In genomic region chr16:379961-380836, GRCh38 we compare ENCODE assay signal across 9 cellular contexts. TPM values are rescaled to one million over a fixed set of nuclear protein-coding genes. Genes with fewer than 3 reads are reported as not detected.
DNase-seq lines count a peak whose midpoint lies in the region; ATAC-seq, FAIRE-seq and TF ChIP-seq lines count a peak whose summit lies in the region.
"Had no signal": no experiment of that assay in that cellular context is flagged by ENCODE, and none has a peak within 500 bp of the region (broad histone marks: within the 10 kb centered on the region; RNA-seq: fewer than 3 reads in every experiment).

No MANE protein-coding gene starts in this region.

- no peak overlapping the region for H2AFZ ChIP-seq in DND-41 (ENCODE audit: low read depth, low read length)

- 27 to 33% methylated on average over 29 of the region's 29 CpGs for whole genome bisulfite sequencing in pancreas, 2 donors

- peak overlapping the region; percentile 76 for H3K4me2 ChIP-seq in DND-41 (ENCODE audit: insufficient read depth, low read length)

- peaks cover 23% of the 10 kb centered on the region for H4K20me1 ChIP-seq in DND-41 (ENCODE audit: insufficient read depth, low read length)

- peaks cover 29% of the 10 kb centered on the region for H3K36me3 ChIP-seq in DND-41 (ENCODE audit: insufficient read depth, low read length)
- peaks cover 0 to 22% (median 0%) of the 10 kb centered on the region in 3 donors for H3K36me3 ChIP-seq in Peyer's patch
- H3K36me3 ChIP-seq in pancreas, result peaks cover 0 to 18% (median 0%) of the 10 kb centered on the region in 3 donors

- peak overlapping the region in 1 of 2 experiments; percentile 84; a peak in 2 of 4 replicates for H3K4me3 ChIP-seq in DND-41 (ENCODE audit: low read depth in 1 of 2, low read length in 2 of 2)
- peak overlapping the region; percentile 81 to 99 (median 96) for H3K4me3 ChIP-seq in Peyer's patch
- H3K4me3 ChIP-seq in epithelial cell of proximal tubule (ENCODE audit: low read depth, low read length), result peak overlapping the region; percentile 94
- H3K4me3 ChIP-seq in pancreas, result peak overlapping the region; percentile 73 to 95 (median 82)

- H3K27me3 ChIP-seq in DND-41 (ENCODE audit: insufficient read depth, low read length, poor library complexity) (no peaks in the 10 kb centered on the region), Peyer's patch (no peaks in the 10 kb centered on the region), pancreas (no peaks in the 10 kb centered on the region)

- DNase-seq in DND-41 (no peak), Peyer's patch (no peak), epithelial cell of proximal tubule (ENCODE audit: low read depth) (no peak), pancreas (peak in 3 of 6 donors; percentile 26 to 56 (median 31)), DMS 273 (lab: John Stamatoyannopoulos, UW; ENCODE audit: unreplicated experiment) (no peak), AML-193 (lab: John Stamatoyannopoulos, UW) (no peak)

- intact Hi-C loops in pancreas (cut with DNase I), result loop anchor here in 1 of 3 donors (10.0 kb wide), 1 partner anchor 275 kb away; no protein-coding TSS in a partner anchor

- H3K4me1 ChIP-seq in DND-41 (ENCODE audit: insufficient read depth, low read length) (peaks cover 36% of the 10 kb centered on the region), Peyer's patch (peaks cover 0 to 37% (median 7%) of the 10 kb centered on the region in 4 donors), pancreas (peaks cover 9 to 21% (median 17%) of the 10 kb centered on the region in 3 donors)

- H3K27ac ChIP-seq in DND-41 (ENCODE audit: low read length), result 0 out of 2 replicates have a peak overlapping the region, but pooled peaks have one; percentile 8
- peak overlapping the region; percentile 82 to 94 (median 82) for H3K27ac ChIP-seq in Peyer's patch
- peak overlapping the region; percentile 83 to 93 (median 83) for H3K27ac ChIP-seq in pancreas

- ATAC-seq in DND-41 (ENCODE audit: insufficient read depth, low read depth) (no peak), pancreas (no peak), HG03354 (IDR thresholded peaks at IDR 0.05; ENCODE audit: poor library complexity, severe bottlenecking, unreplicated experiment) (no peak), GM19452 (IDR thresholded peaks at IDR 0.05; ENCODE audit: unreplicated experiment) (no peak)

- FAIRE-seq in pancreas (lab: Jason Lieb, UNC), result no peak
- FAIRE-seq: colon had no signal

- peaks cover 36% of the 10 kb centered on the region for H3K79me2 ChIP-seq in DND-41 (ENCODE audit: insufficient read depth, low read length)

- no peak for TF ChIP-seq POLR2A in Peyer's patch (IDR thresholded peaks at IDR 0.05)

- H3K9me3 ChIP-seq in DND-41 (ENCODE audit: insufficient read depth, low read length, severe bottlenecking) (no peaks in the 10 kb centered on the region), Peyer's patch (no peaks in the 10 kb centered on the region), pancreas (no peaks in the 10 kb centered on the region)

- peak overlapping the region; percentile 74; the same call in 1 of the 2 replicates for H3K9ac ChIP-seq in DND-41 (ENCODE audit: low read depth, low read length)

- TF ChIP-seq CTCF in DND-41 (IDR thresholded peaks at IDR 0.05; ENCODE audit: borderline replicate concordance, extremely low read depth, low read length, poor library complexity, severe bottlenecking) (no peak), Peyer's patch (IDR thresholded peaks at IDR 0.05) (no peak), epithelial cell of proximal tubule (conservative IDR thresholded peaks at IDR 0.05; ENCODE audit: low read depth, low read length) (no peak), pancreas (IDR thresholded peaks at IDR 0.05) (no peak)

RNA-seq across cellular contexts. Expression of gene PGAP6, which starts 1.6 kb away (rescaled TPM):
- total RNA-seq in Peyer's patch, result 100 to 1,000 TPM; 130 to 211 (median 166) TPM
- 69.3 and 87.2 TPM in 2 replicates for total RNA-seq in epithelial cell of proximal tubule
- total RNA-seq in pancreas, result 10 to 100 TPM; 53.1 to 75.5 (median 58.9) TPM
- polyA plus RNA-seq in pancreas, result 10 to 100 TPM; 62.1 to 88.5 TPM

RNA-seq across cellular contexts. Expression of gene MRPL28, which starts 9.9 kb away (rescaled TPM):
- 10 to 100 TPM; 58.3 to 73.4 (median 61.3) TPM for total RNA-seq in Peyer's patch
- total RNA-seq in epithelial cell of proximal tubule, result 188 and 253 TPM in 2 replicates
- 10 to 100 TPM in 5 of 6 donors, 1 to 10 TPM in 1; 9.2 to 22.0 (median 18.6) TPM for total RNA-seq in pancreas
- 10 to 100 TPM; 58.1 to 65.4 TPM for polyA plus RNA-seq in pancreas

RNA-seq across cellular contexts. Expression of gene NME4, which starts 16.8 kb away (rescaled TPM):
- total RNA-seq in Peyer's patch (10 to 100 TPM in 3 of 4 donors, 1 to 10 TPM in 1; 9.6 to 65.2 (median 29.5) TPM), epithelial cell of proximal tubule (82.3 and 93.2 TPM in 2 replicates), pancreas (10 to 100 TPM; 11.0 to 32.5 (median 20.8) TPM)
- 10 to 100 TPM; 48.4 to 68.6 TPM for polyA plus RNA-seq in pancreas

RNA-seq across cellular contexts. Expression of gene DECR2, which starts 21.5 kb away (rescaled TPM):
- 100 to 1,000 TPM in 2 of 4 donors, 10 to 100 TPM in 2; 32.2 to 154 (median 105) TPM for total RNA-seq in Peyer's patch
- total RNA-seq in epithelial cell of proximal tubule, result 12.9 and 20.8 TPM in 2 replicates
- 10 to 100 TPM in 5 of 6 donors, 1 to 10 TPM in 1; 9.2 to 21.4 (median 15.6) TPM for total RNA-seq in pancreas
- 10 to 100 TPM; 48.8 to 68.0 TPM for polyA plus RNA-seq in pancreas

RNA-seq across cellular contexts. Expression of gene AXIN1, which starts 27.7 kb away (rescaled TPM):
- total RNA-seq in Peyer's patch, result 10 to 100 TPM; 31.4 to 47.2 (median 37.3) TPM
- total RNA-seq in epithelial cell of proximal tubule, result 33.9 and 36.0 TPM in 2 replicates
- total RNA-seq in pancreas, result 10 to 100 TPM in 3 of 6 donors, 1 to 10 TPM in 3; 8.0 to 13.6 (median 9.6) TPM
- polyA plus RNA-seq in pancreas, result 10 to 100 TPM; 12.3 to 12.8 TPM

Comparison
In these comparisons a context has a peak if more than half of its experiments do, and no peak if none do; other contexts are left out.
1. H3K27ac ChIP-seq: peak in every context shown above with its lines; median percentile 83 in pancreas; 82 in Peyer's patch; 8 in DND-41.